Comparison of ENCODE assay signal across 13 cellular contexts in genomic region chr5:10453564-10453963, GRCh38. TPM values are rescaled to one million over a fixed set of nuclear protein-coding genes. Genes with fewer than 3 reads are reported as not detected.
DNase-seq lines count a peak whose midpoint lies in the region; ATAC-seq and TF ChIP-seq lines count a peak whose summit lies in the region.
"Had no signal": no experiment of that assay in that cellular context is flagged by ENCODE, and none has a peak within 500 bp of the region (broad histone marks: within the 10 kb centered on the region; RNA-seq: fewer than 3 reads in every experiment).

No MANE protein-coding gene starts in this region.

- no peaks in the 10 kb centered on the region for H3K36me3 Mint-ChIP-seq in neural progenitor cell
- no peaks in the 10 kb centered on the region for H3K36me3 Mint-ChIP-seq in stimulated activated effector memory CD8-positive, alpha-beta T cell treated with anti-CD3 and anti-CD28 coated beads, Interleukin-12 subunit alpha, Interleukin-12 subunit beta, amount 100 ng/mL, for 72 hours

- no peak overlapping the region for H3K4me3 Mint-ChIP-seq in neural progenitor cell
- no peak overlapping the region for H3K4me3 Mint-ChIP-seq in stimulated activated effector memory CD8-positive, alpha-beta T cell treated with anti-CD3 and anti-CD28 coated beads, Interleukin-12 subunit alpha, Interleukin-12 subunit beta, amount 100 ng/mL, for 72 hours

- no peaks in the 10 kb centered on the region for H3K79me2 ChIP-seq in neural progenitor cell (ENCODE audit: low read depth)

- no peaks in the 10 kb centered on the region for H4K20me1 ChIP-seq in neural progenitor cell (ENCODE audit: low read depth)

- H3F3A ChIP-seq in neural progenitor cell (ENCODE audit: low read depth): peaks cover 13% of the 10 kb centered on the region

- H3K4me2 ChIP-seq in neural progenitor cell: no peak overlapping the region

- peaks cover 3% of the 10 kb centered on the region for H3K27me3 Mint-ChIP-seq in neural progenitor cell (ENCODE audit: insufficient read depth, low read depth)

- TF ChIP-seq CTCF in epithelial cell of esophagus (IDR thresholded peaks at IDR 0.05; ENCODE audit: insufficient read depth, low read depth, low read length, missing control alignments) (no peak), retinal pigment epithelial cell (conservative IDR thresholded peaks at IDR 0.05; ENCODE audit: low read depth, low read length) (no peak), neural progenitor cell (IDR thresholded peaks at IDR 0.05) (no peak)

- H3K27me3 ChIP-seq in H7 (ENCODE audit: control insufficient read depth, insufficient read depth, low read length) (no peaks in the 10 kb centered on the region), neural progenitor cell (no peaks in the 10 kb centered on the region)
- H3K27me3 ChIP-seq: right lobe of liver, stomach had no signal

- no peak for ATAC-seq in stimulated activated effector memory CD8-positive, alpha-beta T cell treated with anti-CD3 and anti-CD28 coated beads, Interleukin-12 subunit alpha, Interleukin-12 subunit beta, amount 100 ng/mL, for 72 hours

- no peaks in the 10 kb centered on the region for H3K9me3 ChIP-seq in neural progenitor cell (ENCODE audit: low read depth)
- H3K9me3 ChIP-seq: right lobe of liver, stomach had no signal

- peak; percentile 10 for DNase-seq in H7
- peak; percentile 68 for DNase-seq in NCI-H526 treated with DMSO at 0.1 percent for 48 hours (lab: John Stamatoyannopoulos, UW)
- DNase-seq in epithelial cell of esophagus (ENCODE audit: low read depth): peak; percentile 53
- peak; percentile 38 for DNase-seq in retinal pigment epithelial cell (ENCODE audit: low read depth)
- DNase-seq in neural progenitor cell (ENCODE audit: low spot score): no peak
- DNase-seq in stimulated activated effector memory CD8-positive, alpha-beta T cell treated with anti-CD3 and anti-CD28 coated beads, Interleukin-12 subunit alpha, Interleukin-12 subunit beta, amount 100 ng/mL, for 72 hours (ENCODE audit: low spot score in 2 of 2): no peak
- no peak for DNase-seq in occipital lobe (lab: John Stamatoyannopoulos, UW)
- DNase-seq: activated CD8-positive, alpha-beta memory T cell treated with anti-CD3 and anti-CD28 coated beads for 24 hours; activated naive CD4-positive, alpha-beta T cell; central memory CD4-positive, alpha-beta T cell; NCI-H1930; stomach had no signal

- peaks cover 32% of the 10 kb centered on the region for H3K4me1 Mint-ChIP-seq in neural progenitor cell
- H3K4me1 Mint-ChIP-seq in stimulated activated effector memory CD8-positive, alpha-beta T cell treated with anti-CD3 and anti-CD28 coated beads, Interleukin-12 subunit alpha, Interleukin-12 subunit beta, amount 100 ng/mL, for 72 hours: peaks cover 6% of the 10 kb centered on the region

- no peaks in the 10 kb centered on the region for H3K9me3 Mint-ChIP-seq in neural progenitor cell
- H3K9me3 Mint-ChIP-seq in stimulated activated effector memory CD8-positive, alpha-beta T cell treated with anti-CD3 and anti-CD28 coated beads, Interleukin-12 subunit alpha, Interleukin-12 subunit beta, amount 100 ng/mL, for 72 hours: no peaks in the 10 kb centered on the region

- H3K36me3 ChIP-seq in H7 (replicated peaks; ENCODE audit: control insufficient read depth, insufficient read depth, low read length) (no peaks in the 10 kb centered on the region), neural progenitor cell (no peaks in the 10 kb centered on the region)
- H3K36me3 ChIP-seq: right lobe of liver, stomach had no signal

- no peak overlapping the region for H2AFZ ChIP-seq in neural progenitor cell (replicated peaks)

- peaks cover 17% of the 10 kb centered on the region for H3K4me1 ChIP-seq in neural progenitor cell

- no peak overlapping the region for H3K4me3 ChIP-seq in H7 (ENCODE audit: insufficient read depth, low read depth, low read length)
- H3K4me3 ChIP-seq in epithelial cell of esophagus (ENCODE audit: low read length): no peak overlapping the region
- H3K4me3 ChIP-seq in retinal pigment epithelial cell (ENCODE audit: low read length): no peak overlapping the region
- no peak overlapping the region for H3K4me3 ChIP-seq in neural progenitor cell
- H3K4me3 ChIP-seq: right lobe of liver, stomach had no signal

- no peak overlapping the region for H3K9ac ChIP-seq in neural progenitor cell

- no peak overlapping the region for H3K27ac ChIP-seq in neural progenitor cell
- H3K27ac ChIP-seq: right lobe of liver, stomach had no signal

- H3K27ac Mint-ChIP-seq in neural progenitor cell: no peak overlapping the region
- H3K27ac Mint-ChIP-seq in stimulated activated effector memory CD8-positive, alpha-beta T cell treated with anti-CD3 and anti-CD28 coated beads, Interleukin-12 subunit alpha, Interleukin-12 subunit beta, amount 100 ng/mL, for 72 hours: no peak overlapping the region

RNA-seq across cellular contexts. Expression of gene ROPN1L, which starts 11.9 kb away (rescaled TPM):
- total RNA-seq in H7 (2014; rRNA removed; shearing (Covaris generic)): 0.26 TPM in 1 of 2 replicates, not detected in the other
- total RNA-seq in neural progenitor cell (ENCODE audit: low replicate concordance): 0.22 TPM in 1 of 2 replicates, not detected in the other
- 1.9 TPM for total RNA-seq in occipital lobe

Comparison
In these comparisons a context has a peak if more than half of its experiments do, and no peak if none do; other contexts are left out.
1. DNase-seq: peak in H7 (single experiment), NCI-H526 treated with DMSO at 0.1 percent for 48 hours (single experiment), epithelial cell of esophagus (single experiment) and retinal pigment epithelial cell (single experiment); none in neural progenitor cell (single experiment), stimulated activated effector memory CD8-positive, alpha-beta T cell treated with anti-CD3 and anti-CD28 coated beads, Interleukin-12 subunit alpha, Interleukin-12 subunit beta, amount 100 ng/mL, for 72 hours (0 of 2) and occipital lobe (single experiment).